ENCODE assay signal across 8 cellular contexts in the genomic region with DNA sequence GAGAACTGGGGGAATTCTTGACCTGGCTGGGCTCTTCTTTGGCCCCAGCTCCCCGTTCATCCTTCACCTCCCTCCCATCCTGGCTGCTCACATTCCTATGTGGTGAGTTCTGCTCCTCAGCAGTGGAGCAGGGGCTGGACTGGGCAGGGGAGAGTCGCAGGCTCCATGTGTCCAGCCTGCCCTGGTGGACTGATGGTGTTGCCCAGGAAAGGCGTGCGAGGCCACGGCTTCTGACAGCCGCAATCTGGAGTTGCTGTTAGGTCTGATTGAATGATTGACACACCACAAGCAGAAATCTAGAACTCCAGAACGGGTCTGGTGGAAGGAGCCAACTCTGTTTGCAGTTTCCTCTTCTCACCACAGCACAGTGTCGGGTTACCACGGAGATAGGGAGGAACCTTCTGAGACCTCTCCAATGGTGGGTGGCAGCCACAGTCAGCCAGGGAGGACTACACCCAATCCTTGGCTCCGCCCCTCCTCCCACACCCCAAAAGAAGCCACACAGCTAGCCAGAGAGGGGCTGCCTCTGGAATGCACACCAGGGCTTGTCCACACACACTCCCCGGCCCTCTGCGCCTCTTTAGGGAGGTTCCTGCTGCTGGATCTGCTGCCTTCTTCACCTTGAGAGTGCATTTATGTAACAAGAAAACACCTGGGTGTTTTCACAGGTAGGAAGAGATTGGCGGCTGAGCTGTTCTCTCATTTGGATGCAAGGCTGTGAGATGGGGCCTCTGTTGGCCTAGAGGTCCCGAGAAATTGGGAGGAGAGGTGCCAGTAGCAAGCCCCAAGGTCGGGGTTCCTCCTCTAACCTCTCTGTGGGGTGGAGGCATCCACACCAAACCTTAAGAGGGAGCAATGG. TPM values are rescaled to one million over a fixed set of nuclear protein-coding genes. Genes with fewer than 3 reads are reported as not detected.
A peak's percentile ranks its signal among the peaks of the same experiment; 100 is the strongest.
DNase-seq lines count a peak whose midpoint lies in the region; ATAC-seq and TF ChIP-seq lines count a peak whose summit lies in the region.

No MANE protein-coding gene starts in this region.

- BruUV-seq in A673 (replicated peaks; lab: Mats Ljungman, UMichigan) = no TSS peak

- peak overlapping the region; percentile 78 for H3K4me3 Mint-ChIP-seq in activated naive CD4-positive, alpha-beta T cell treated with anti-CD3 and anti-CD28 coated beads, Interleukin-2, amount 50 U/mL, for 24 hours
- no peak overlapping the region for H3K4me3 Mint-ChIP-seq in mesothelial cell of epicardium

- H3K4me3 ChIP-seq in A673 (ENCODE audit: low read depth, low read length, poor library complexity, severe bottlenecking) (no peak overlapping the region), SJSA1 (no peak overlapping the region), left ventricle myocardium inferior (no peak overlapping the region)

- intact Hi-C loops in A673 (cut with micrococcal nuclease; ENCODE audit: unreplicated experiment) = no loop called here
- intact Hi-C loops in left ventricle myocardium inferior (cut with micrococcal nuclease) = no loop called here

- peak; percentile 61 for ATAC-seq in HG03103 (IDR thresholded peaks at IDR 0.05; ENCODE audit: low read depth, unreplicated experiment)

- in situ Hi-C loops in GM18951 (cut with MboI; ENCODE audit: low sequenced_read_pairs, unreplicated experiment) = no loop called here

- H3K4me1 Mint-ChIP-seq in activated naive CD4-positive, alpha-beta T cell treated with anti-CD3 and anti-CD28 coated beads, Interleukin-2, amount 50 U/mL, for 24 hours = peaks cover 97% of the 10 kb centered on the region
- H3K4me1 Mint-ChIP-seq in mesothelial cell of epicardium = peaks cover 9% of the 10 kb centered on the region

- POLR2A ChIA-PET in A673 (lab: Charles Lee; ENCODE audit: low non-redundant PET) = no interaction called here

- DNase-seq in A673 (ENCODE audit: low spot score) (peak; percentile 86), SJSA1 (ENCODE audit: low read depth in 1 of 2, low spot score in 2 of 2) (peak; percentile 90), left ventricle myocardium inferior (peak; percentile 45), mesothelial cell of epicardium (ENCODE audit: low spot score in 2 of 2, unreplicated experiment in 2 of 2) (no peak)
- peak; percentile 60 for DNase-seq in stimulated activated CD4-positive, alpha-beta T cell treated with anti-CD3 and anti-CD28 coated beads, Interleukin-12 subunit alpha, Interleukin-12 subunit beta, amount 100 ng/mL, for 4 hours

- H3K27me3 ChIP-seq in A673 (replicated peaks; ENCODE audit: insufficient read depth, low read depth, low read length, poor library complexity) (no peaks in the 10 kb centered on the region), SJSA1 (replicated peaks) (no peaks in the 10 kb centered on the region), left ventricle myocardium inferior (ENCODE audit: low read depth) (no peaks in the 10 kb centered on the region)

- peak overlapping the region; percentile 73 for H3K27ac Mint-ChIP-seq in activated naive CD4-positive, alpha-beta T cell treated with anti-CD3 and anti-CD28 coated beads, Interleukin-2, amount 50 U/mL, for 24 hours
- H3K27ac Mint-ChIP-seq in mesothelial cell of epicardium = no peak overlapping the region

- H3K27me3 Mint-ChIP-seq in activated naive CD4-positive, alpha-beta T cell treated with anti-CD3 and anti-CD28 coated beads, Interleukin-2, amount 50 U/mL, for 24 hours = no peaks in the 10 kb centered on the region
- no peaks in the 10 kb centered on the region for H3K27me3 Mint-ChIP-seq in mesothelial cell of epicardium (ENCODE audit: low read depth)

- no peak for TF ChIP-seq CTCF in A673 (conservative IDR thresholded peaks at IDR 0.05; ENCODE audit: low read depth, low read length)
- TF ChIP-seq CTCF in left ventricle myocardium inferior (IDR thresholded peaks at IDR 0.05; ENCODE audit: borderline replicate concordance) = no peak
- TF ChIP-seq CTCF in mesothelial cell of epicardium (IDR thresholded peaks at IDR 0.05; ENCODE audit: unreplicated experiment) = no peak

- no peak overlapping the region for H3K27ac ChIP-seq in A673 (ENCODE audit: low read depth, low read length, poor library complexity, severe bottlenecking)
- peak overlapping the region; percentile 82 for H3K27ac ChIP-seq in SJSA1
- peak overlapping the region; percentile 27 for H3K27ac ChIP-seq in left ventricle myocardium inferior (replicated peaks)

- H3K36me3 Mint-ChIP-seq in activated naive CD4-positive, alpha-beta T cell treated with anti-CD3 and anti-CD28 coated beads, Interleukin-2, amount 50 U/mL, for 24 hours = peaks cover 2% of the 10 kb centered on the region
- no peaks in the 10 kb centered on the region for H3K36me3 Mint-ChIP-seq in mesothelial cell of epicardium

- H3K9me3 Mint-ChIP-seq in activated naive CD4-positive, alpha-beta T cell treated with anti-CD3 and anti-CD28 coated beads, Interleukin-2, amount 50 U/mL, for 24 hours = no peaks in the 10 kb centered on the region
- H3K9me3 Mint-ChIP-seq in mesothelial cell of epicardium = peaks cover 3% of the 10 kb centered on the region

- H3K4me1 ChIP-seq in A673 (ENCODE audit: insufficient read depth, low read length, poor library complexity, severe bottlenecking) (peaks cover 4% of the 10 kb centered on the region), SJSA1 (replicated peaks) (peaks cover 41% of the 10 kb centered on the region), left ventricle myocardium inferior (peaks cover 50% of the 10 kb centered on the region)

- peak; percentile 52 for TF ChIP-seq POLR2A in GM18951 (IDR thresholded peaks at IDR 0.05; ENCODE audit: extremely low read depth, insufficient read depth, insufficient read length)

- H3K9me3 ChIP-seq in A673 (ENCODE audit: low read depth, low read length, poor library complexity, severe bottlenecking) = no peaks in the 10 kb centered on the region
- no peaks in the 10 kb centered on the region for H3K9me3 ChIP-seq in SJSA1 (replicated peaks)
- H3K9me3 ChIP-seq in left ventricle myocardium inferior (replicated peaks) = no peaks in the 10 kb centered on the region

- H3K36me3 ChIP-seq in A673 (ENCODE audit: insufficient read depth, low read length, poor library complexity, severe bottlenecking) = no peaks in the 10 kb centered on the region
- H3K36me3 ChIP-seq in SJSA1 = no peaks in the 10 kb centered on the region
- no peaks in the 10 kb centered on the region for H3K36me3 ChIP-seq in left ventricle myocardium inferior

- CTCF ChIA-PET in A673 (lab: Charles Lee) = no interaction called here

RNA-seq across cellular contexts. Expression of a gene that starts 56.4 kb away (rescaled TPM):
- total RNA-seq in A673 (2021) = 13.1 and 15.9 TPM in 2 replicates
- 102 and 121 TPM in 2 replicates for total RNA-seq in SJSA1 (2014; rRNA removed; shearing (Covaris generic))
- 14.0 TPM for total RNA-seq in left ventricle myocardium inferior
- total RNA-seq in mesothelial cell of epicardium = 1.7 to 2.9 TPM (median 1.9 TPM) in 3 replicates

Comparison
In these comparisons a context has a peak if more than half of its experiments do, and no peak if none do; other contexts are left out.
1. DNase-seq: peak in A673 (single experiment), SJSA1 (2 of 2), left ventricle myocardium inferior (single experiment) and stimulated activated CD4-positive, alpha-beta T cell treated with anti-CD3 and anti-CD28 coated beads, Interleukin-12 subunit alpha, Interleukin-12 subunit beta, amount 100 ng/mL, for 4 hours (single experiment); none in mesothelial cell of epicardium (0 of 2).